24 cellular contexts compared by ENCODE assay signal in the genomic region with DNA sequence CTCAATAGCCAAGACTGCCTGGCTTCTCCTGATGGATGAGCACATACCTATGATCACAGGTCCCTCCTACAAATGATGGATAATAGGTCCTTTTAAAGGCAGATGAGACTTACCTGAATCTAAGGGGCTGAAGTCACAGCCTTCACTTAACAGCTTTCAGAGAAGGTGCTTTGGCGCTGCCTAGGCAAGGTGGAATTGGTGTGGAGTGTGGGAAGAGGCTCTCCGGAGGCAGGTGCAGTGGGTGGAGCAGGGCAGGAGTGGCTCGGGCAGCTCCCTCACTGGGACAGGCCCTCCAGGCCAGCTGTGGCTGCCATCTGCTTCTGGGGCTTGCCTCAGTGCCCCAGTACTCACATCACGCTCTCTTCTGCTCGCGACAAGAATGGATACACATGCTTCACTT.
"Had no signal": no experiment of that assay in that cellular context is flagged by ENCODE, and none has a peak within 500 bp of the region (broad histone marks: within the 10 kb centered on the region; RNA-seq: fewer than 3 reads in every experiment).

No MANE protein-coding gene starts in this region.

- H3K9me3 Mint-ChIP-seq: mesothelial cell of epicardium, naive B cell had no signal

- H3K36me3 ChIP-seq: colonic mucosa, esophagus squamous epithelium, gastrocnemius medialis, heart right ventricle, left lung, lower lobe of right lung had no signal

- H3K4me3 Mint-ChIP-seq: mesothelial cell of epicardium, naive B cell had no signal

- H3K4me1 Mint-ChIP-seq: mesothelial cell of epicardium had no signal

- H3K4me3 ChIP-seq: colonic mucosa, dorsolateral prefrontal cortex, esophagus squamous epithelium, gastrocnemius medialis, heart right ventricle, left lung, lower lobe of right lung, mucosa of descending colon had no signal

- DNase-seq: colonic mucosa; dermis blood vessel endothelial cell; dorsolateral prefrontal cortex; effector CD4-positive, alpha-beta T cell; effector memory CD4-positive, alpha-beta T cell; erythroblast; esophagus squamous epithelium; foreskin fibroblast; foreskin melanocyte; gastrocnemius medialis; glutamatergic neuron; head of caudate nucleus; heart right ventricle; hippocampal formation; left cardiac atrium; left lung; left ventricle myocardium superior; lower lobe of right lung; mesenchymal stem cell; mucosa of descending colon; naive B cell had no signal

- H3K27me3 ChIP-seq: colonic mucosa, gastrocnemius medialis, left lung had no signal

- H3K9me3 ChIP-seq: colonic mucosa, esophagus squamous epithelium, gastrocnemius medialis, heart right ventricle, left lung, lower lobe of right lung, mucosa of descending colon had no signal

- H3K4me1 ChIP-seq: colonic mucosa, esophagus squamous epithelium, gastrocnemius medialis, heart right ventricle, left lung, lower lobe of right lung had no signal

- ATAC-seq: esophagus mucosa, gastrocnemius medialis, heart right ventricle, left cardiac atrium, left lung, left ventricle myocardium superior, lower lobe of right lung, mucosa of descending colon had no signal

- H3K27ac ChIP-seq: colonic mucosa, dorsolateral prefrontal cortex, epithelial cell of prostate, esophagus squamous epithelium, gastrocnemius medialis, heart right ventricle, left lung, lower lobe of right lung had no signal

- H3K36me3 Mint-ChIP-seq: mesothelial cell of epicardium had no signal
